Comparison of ENCODE assay signal across 1 cellular context in genomic region chr19:12867120-12868099, GRCh38.
TF ChIP-seq lines count a peak whose summit lies in the region.

No MANE protein-coding gene starts in this region.

TF ChIP-seq in K562, 482 proteins besides CTCF, POLR2A, EP300 and RAD21 (continued from another document and continues in another):
- TF ChIP-seq, protein P1, sequence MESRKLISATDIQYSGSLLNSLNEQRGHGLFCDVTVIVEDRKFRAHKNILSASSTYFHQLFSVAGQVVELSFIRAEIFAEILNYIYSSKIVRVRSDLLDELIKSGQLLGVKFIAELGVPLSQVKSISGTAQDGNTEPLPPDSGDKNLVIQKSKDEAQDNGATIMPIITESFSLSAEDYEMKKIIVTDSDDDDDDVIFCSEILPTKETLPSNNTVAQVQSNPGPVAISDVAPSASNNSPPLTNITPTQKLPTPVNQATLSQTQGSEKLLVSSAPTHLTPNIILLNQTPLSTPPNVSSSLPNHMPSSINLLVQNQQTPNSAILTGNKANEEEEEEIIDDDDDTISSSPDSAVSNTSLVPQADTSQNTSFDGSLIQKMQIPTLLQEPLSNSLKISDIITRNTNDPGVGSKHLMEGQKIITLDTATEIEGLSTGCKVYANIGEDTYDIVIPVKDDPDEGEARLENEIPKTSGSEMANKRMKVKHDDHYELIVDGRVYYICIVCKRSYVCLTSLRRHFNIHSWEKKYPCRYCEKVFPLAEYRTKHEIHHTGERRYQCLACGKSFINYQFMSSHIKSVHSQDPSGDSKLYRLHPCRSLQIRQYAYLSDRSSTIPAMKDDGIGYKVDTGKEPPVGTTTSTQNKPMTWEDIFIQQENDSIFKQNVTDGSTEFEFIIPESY (CRISPR knock-in tag; IDR thresholded peaks at IDR 0.05), result 0 out of 2 replicates have a peak, but pooled peaks have one; percentile 11
- TF ChIP-seq, protein P2, sequence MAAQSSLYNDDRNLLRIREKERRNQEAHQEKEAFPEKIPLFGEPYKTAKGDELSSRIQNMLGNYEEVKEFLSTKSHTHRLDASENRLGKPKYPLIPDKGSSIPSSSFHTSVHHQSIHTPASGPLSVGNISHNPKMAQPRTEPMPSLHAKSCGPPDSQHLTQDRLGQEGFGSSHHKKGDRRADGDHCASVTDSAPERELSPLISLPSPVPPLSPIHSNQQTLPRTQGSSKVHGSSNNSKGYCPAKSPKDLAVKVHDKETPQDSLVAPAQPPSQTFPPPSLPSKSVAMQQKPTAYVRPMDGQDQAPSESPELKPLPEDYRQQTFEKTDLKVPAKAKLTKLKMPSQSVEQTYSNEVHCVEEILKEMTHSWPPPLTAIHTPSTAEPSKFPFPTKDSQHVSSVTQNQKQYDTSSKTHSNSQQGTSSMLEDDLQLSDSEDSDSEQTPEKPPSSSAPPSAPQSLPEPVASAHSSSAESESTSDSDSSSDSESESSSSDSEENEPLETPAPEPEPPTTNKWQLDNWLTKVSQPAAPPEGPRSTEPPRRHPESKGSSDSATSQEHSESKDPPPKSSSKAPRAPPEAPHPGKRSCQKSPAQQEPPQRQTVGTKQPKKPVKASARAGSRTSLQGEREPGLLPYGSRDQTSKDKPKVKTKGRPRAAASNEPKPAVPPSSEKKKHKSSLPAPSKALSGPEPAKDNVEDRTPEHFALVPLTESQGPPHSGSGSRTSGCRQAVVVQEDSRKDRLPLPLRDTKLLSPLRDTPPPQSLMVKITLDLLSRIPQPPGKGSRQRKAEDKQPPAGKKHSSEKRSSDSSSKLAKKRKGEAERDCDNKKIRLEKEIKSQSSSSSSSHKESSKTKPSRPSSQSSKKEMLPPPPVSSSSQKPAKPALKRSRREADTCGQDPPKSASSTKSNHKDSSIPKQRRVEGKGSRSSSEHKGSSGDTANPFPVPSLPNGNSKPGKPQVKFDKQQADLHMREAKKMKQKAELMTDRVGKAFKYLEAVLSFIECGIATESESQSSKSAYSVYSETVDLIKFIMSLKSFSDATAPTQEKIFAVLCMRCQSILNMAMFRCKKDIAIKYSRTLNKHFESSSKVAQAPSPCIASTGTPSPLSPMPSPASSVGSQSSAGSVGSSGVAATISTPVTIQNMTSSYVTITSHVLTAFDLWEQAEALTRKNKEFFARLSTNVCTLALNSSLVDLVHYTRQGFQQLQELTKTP (IDR thresholded peaks at IDR 0.05; ENCODE audit: low read depth in 1 of 2, partially characterized antibody in 2 of 2), result peak in 1 of 2 experiments; percentile 18
- TF ChIP-seq ARHGAP35 (IDR thresholded peaks at IDR 0.05; ENCODE audit: partially characterized antibody), result no peak
- TF ChIP-seq, protein P3, sequence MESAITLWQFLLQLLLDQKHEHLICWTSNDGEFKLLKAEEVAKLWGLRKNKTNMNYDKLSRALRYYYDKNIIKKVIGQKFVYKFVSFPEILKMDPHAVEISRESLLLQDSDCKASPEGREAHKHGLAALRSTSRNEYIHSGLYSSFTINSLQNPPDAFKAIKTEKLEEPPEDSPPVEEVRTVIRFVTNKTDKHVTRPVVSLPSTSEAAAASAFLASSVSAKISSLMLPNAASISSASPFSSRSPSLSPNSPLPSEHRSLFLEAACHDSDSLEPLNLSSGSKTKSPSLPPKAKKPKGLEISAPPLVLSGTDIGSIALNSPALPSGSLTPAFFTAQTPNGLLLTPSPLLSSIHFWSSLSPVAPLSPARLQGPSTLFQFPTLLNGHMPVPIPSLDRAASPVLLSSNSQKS (CRISPR knock-in tag; IDR thresholded peaks at IDR 0.05), result no peak
- TF ChIP-seq CHD7 (IDR thresholded peaks at IDR 0.05; ENCODE audit: low read depth, low read length), result no peak
- TF ChIP-seq, protein P4, sequence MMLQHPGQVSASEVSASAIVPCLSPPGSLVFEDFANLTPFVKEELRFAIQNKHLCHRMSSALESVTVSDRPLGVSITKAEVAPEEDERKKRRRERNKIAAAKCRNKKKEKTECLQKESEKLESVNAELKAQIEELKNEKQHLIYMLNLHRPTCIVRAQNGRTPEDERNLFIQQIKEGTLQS (IDR thresholded peaks at IDR 0.05), result no peak
- TF ChIP-seq, protein P4 (CRISPR knock-in tag; conservative IDR thresholded peaks at IDR 0.05), result no peak
- no peak for TF ChIP-seq NFIX (CRISPR knock-in tag; IDR thresholded peaks at IDR 0.05; ENCODE audit: low read depth)
- no peak for TF ChIP-seq TAF15 (IDR thresholded peaks at IDR 0.05; ENCODE audit: low read depth, low read length)
- TF ChIP-seq NFXL1 (CRISPR knock-in tag; IDR thresholded peaks at IDR 0.05), result no peak
- peak; percentile 49 to 81 for TF ChIP-seq MNT (conservative IDR thresholded peaks at IDR 0.05)
- TF ChIP-seq MBD2 (IDR thresholded peaks at IDR 0.05; ENCODE audit: borderline replicate concordance, low read depth), result no peak
- TF ChIP-seq DLX4 (CRISPR knock-in tag; IDR thresholded peaks at IDR 0.05), result no peak
- TF ChIP-seq ATF4 (CRISPR knock-in tag; IDR thresholded peaks at IDR 0.05), result no peak
- TF ChIP-seq CTBP1 (IDR thresholded peaks at IDR 0.05; ENCODE audit: borderline replicate concordance), result peak; percentile 62; the same call in 1 of the 2 replicates
- 0 out of 2 replicates have a peak, but pooled peaks have one; percentile 20 for TF ChIP-seq FOXK1 (CRISPR knock-in tag; IDR thresholded peaks at IDR 0.05; ENCODE audit: borderline replicate concordance)
- TF ChIP-seq PATZ1 (CRISPR knock-in tag; IDR thresholded peaks at IDR 0.05; ENCODE audit: borderline replicate concordance), result no peak
- TF ChIP-seq TEAD4 (IDR thresholded peaks at IDR 0.05; ENCODE audit: low read length), result no peak
- TF ChIP-seq TEAD4 (CRISPR knock-in tag; IDR thresholded peaks at IDR 0.05; ENCODE audit: borderline replicate concordance), result no peak
- no peak for TF ChIP-seq GTF2F1 (IDR thresholded peaks at IDR 0.05; ENCODE audit: low read depth, low read length)
- TF ChIP-seq E2F3 (CRISPR knock-in tag; IDR thresholded peaks at IDR 0.05), result no peak
- TF ChIP-seq, protein P5, sequence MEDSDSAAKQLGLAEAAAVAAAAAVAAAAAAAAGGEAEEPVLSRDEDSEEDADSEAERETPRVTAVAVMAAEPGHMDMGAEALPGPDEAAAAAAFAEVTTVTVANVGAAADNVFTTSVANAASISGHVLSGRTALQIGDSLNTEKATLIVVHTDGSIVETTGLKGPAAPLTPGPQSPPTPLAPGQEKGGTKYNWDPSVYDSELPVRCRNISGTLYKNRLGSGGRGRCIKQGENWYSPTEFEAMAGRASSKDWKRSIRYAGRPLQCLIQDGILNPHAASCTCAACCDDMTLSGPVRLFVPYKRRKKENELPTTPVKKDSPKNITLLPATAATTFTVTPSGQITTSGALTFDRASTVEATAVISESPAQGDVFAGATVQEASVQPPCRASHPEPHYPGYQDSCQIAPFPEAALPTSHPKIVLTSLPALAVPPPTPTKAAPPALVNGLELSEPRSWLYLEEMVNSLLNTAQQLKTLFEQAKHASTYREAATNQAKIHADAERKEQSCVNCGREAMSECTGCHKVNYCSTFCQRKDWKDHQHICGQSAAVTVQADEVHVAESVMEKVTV (CRISPR knock-in tag; IDR thresholded peaks at IDR 0.05), result no peak
- TF ChIP-seq CSDE1 (IDR thresholded peaks at IDR 0.05), result no peak
- TF ChIP-seq ARID1B (IDR thresholded peaks at IDR 0.05), result peak; percentile 16; the same call in 1 of the 2 replicates
- no peak for TF ChIP-seq ZNF717 (CRISPR knock-in tag; IDR thresholded peaks at IDR 0.05)
